12 cellular contexts compared by ENCODE assay signal in genomic region chr10:131573256-131574215, GRCh38.
"Had no signal": no experiment of that assay in that cellular context is flagged by ENCODE, and none has a peak within 500 bp of the region (broad histone marks: within the 10 kb centered on the region; RNA-seq: fewer than 3 reads in every experiment).

No MANE protein-coding gene starts in this region.

- H3K4me2 ChIP-seq: SK-N-SH had no signal

- H3K9ac ChIP-seq: SK-N-SH had no signal

- ATAC-seq: activated CD8-positive, alpha-beta T cell treated with anti-CD3 and anti-CD28 coated beads, Interleukin-2, amount 10 ng/mL, durations not matched to agents 7 days and 5 days; effector memory CD8-positive, alpha-beta T cell; natural killer cell; stimulated activated naive CD8-positive, alpha-beta T cell treated with anti-CD3 and anti-CD28 coated beads, Interleukin-15, amount 100 ng/mL, for 72 hours had no signal

- DNase-seq: activated CD4-positive, alpha-beta T cell treated with anti-CD3 and anti-CD28 coated beads, Interleukin-2, amount 10 ng/mL, durations not matched to agents 24 days and 14 days; activated CD8-positive, alpha-beta T cell treated with anti-CD3 and anti-CD28 coated beads, Interleukin-2, amount 10 ng/mL, durations not matched to agents 7 days and 5 days; activated gamma-delta T cell; dermis blood vessel endothelial cell; effector memory CD8-positive, alpha-beta T cell; natural killer cell; retina; SK-N-SH; stimulated activated CD4-positive, alpha-beta T cell treated with anti-CD3 and anti-CD28 coated beads, Interleukin-2, amount 100 ng/mL, for 48 hours; stimulated activated naive CD8-positive, alpha-beta T cell treated with anti-CD3 and anti-CD28 coated beads, Interleukin-15, amount 100 ng/mL, for 72 hours; T-cell; T-helper 9 cell had no signal

- H3K9me3 ChIP-seq: SK-N-SH had no signal
